ENCODE assay signal across 19 cellular contexts in genomic region chr9:96255698-96256097, GRCh38. TPM values are rescaled to one million over a fixed set of nuclear protein-coding genes. Genes with fewer than 3 reads are reported as not detected.
"Had no signal": no experiment of that assay in that cellular context is flagged by ENCODE, and none has a peak within 500 bp of the region (broad histone marks: within the 10 kb centered on the region; RNA-seq: fewer than 3 reads in every experiment).

No MANE protein-coding gene starts in this region.

- H3K4me1 ChIP-seq: colonic mucosa, pancreas, psoas muscle, right lobe of liver had no signal

- H3K27ac ChIP-seq: colonic mucosa, pancreas, psoas muscle, right lobe of liver had no signal

- H3K27me3 Mint-ChIP-seq: type B pancreatic cell had no signal

- DNase-seq: colonic mucosa; dermis blood vessel endothelial cell; foreskin melanocyte; head of caudate nucleus; hippocampal formation; kidney glomerular epithelial cell; mucosa of descending colon; naive thymus-derived CD8-positive, alpha-beta T cell; occipital lobe; pancreas; psoas muscle; retina; right lobe of liver; stimulated activated CD4-positive, alpha-beta T cell treated with anti-CD3 and anti-CD28 coated beads, Interleukin-4, amount 100 ng/mL, for 1 hour; stimulated activated naive B cell treated with anti-CD40 and anti-IgM and Interleukin-4, amounts not matched to agents 10 μg/mL and 1 μg/mL and 100 μg/mL, for 72 hours had no signal

- ATAC-seq: mucosa of descending colon; naive thymus-derived CD8-positive, alpha-beta T cell; pancreas; psoas muscle; right lobe of liver; stimulated activated naive B cell treated with anti-CD40 and anti-IgM and Interleukin-4, amounts not matched to agents 10 μg/mL and 1 μg/mL and 100 μg/mL, for 72 hours had no signal

- H3K9me3 ChIP-seq: colonic mucosa, mucosa of descending colon, pancreas, psoas muscle, right lobe of liver had no signal

- H3K4me3 Mint-ChIP-seq: naive thymus-derived CD8-positive, alpha-beta T cell; neural crest cell; stimulated activated naive B cell treated with anti-CD40 and anti-IgM and Interleukin-4, amounts not matched to agents 10 μg/mL and 1 μg/mL and 100 μg/mL, for 72 hours; type B pancreatic cell had no signal

- H3K9me3 Mint-ChIP-seq: naive thymus-derived CD8-positive, alpha-beta T cell; neural crest cell; stimulated activated naive B cell treated with anti-CD40 and anti-IgM and Interleukin-4, amounts not matched to agents 10 μg/mL and 1 μg/mL and 100 μg/mL, for 72 hours; type B pancreatic cell had no signal

- H3K27me3 ChIP-seq: colonic mucosa, pancreas, right lobe of liver had no signal

- H3K36me3 Mint-ChIP-seq: naive thymus-derived CD8-positive, alpha-beta T cell; stimulated activated naive B cell treated with anti-CD40 and anti-IgM and Interleukin-4, amounts not matched to agents 10 μg/mL and 1 μg/mL and 100 μg/mL, for 72 hours; type B pancreatic cell had no signal

- H3K27ac Mint-ChIP-seq: stimulated activated naive B cell treated with anti-CD40 and anti-IgM and Interleukin-4, amounts not matched to agents 10 μg/mL and 1 μg/mL and 100 μg/mL, for 72 hours; type B pancreatic cell had no signal

- H3K4me3 ChIP-seq: colonic mucosa, mucosa of descending colon, pancreas, psoas muscle, right lobe of liver had no signal

- H3K36me3 ChIP-seq: colonic mucosa, pancreas, right lobe of liver had no signal

- H3K4me1 Mint-ChIP-seq: stimulated activated naive B cell treated with anti-CD40 and anti-IgM and Interleukin-4, amounts not matched to agents 10 μg/mL and 1 μg/mL and 100 μg/mL, for 72 hours had no signal

RNA-seq across cellular contexts. Expression of gene HSD17B3, which starts 46.3 kb away (rescaled TPM):
- total RNA-seq: cerebellum, colonic mucosa, dermis blood vessel endothelial cell, lung microvascular endothelial cell, neural crest cell, occipital lobe had no signal
- polyA plus RNA-seq: naive thymus-derived CD8-positive, alpha-beta T cell had no signal
